Comparison of ENCODE assay signal across 8 cellular contexts in the genomic region with DNA sequence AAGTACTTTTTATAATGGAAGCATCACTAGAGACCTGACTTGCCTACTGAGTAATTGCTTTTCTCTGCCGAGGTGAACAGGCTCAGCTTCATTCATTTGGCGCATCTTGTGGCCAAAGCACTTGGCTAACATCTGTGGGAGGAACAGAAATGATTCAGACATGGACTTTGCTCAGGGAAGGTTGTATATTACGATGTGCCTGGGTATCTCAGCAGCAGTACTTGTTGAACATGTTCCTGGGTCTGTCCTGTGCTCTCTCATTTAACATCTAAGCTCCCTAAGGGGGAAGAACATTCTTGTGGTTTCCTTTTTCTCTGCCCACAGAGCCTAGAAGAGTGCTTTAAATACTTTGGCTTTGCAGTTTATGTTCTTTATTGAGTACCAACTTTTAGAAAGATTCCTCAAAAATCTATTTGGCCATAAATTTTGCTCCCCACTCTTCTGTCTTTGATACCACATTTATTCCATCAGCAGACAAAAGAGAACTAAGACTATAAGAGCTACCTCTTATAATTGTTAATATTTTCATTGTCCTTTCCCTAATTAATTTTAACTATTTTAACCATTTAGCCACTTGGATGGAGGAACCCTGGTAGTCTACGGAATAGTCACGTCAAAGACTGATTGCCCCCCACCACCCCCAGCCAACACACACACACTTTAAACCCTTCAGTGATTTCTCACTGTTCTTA.
DNase-seq lines count a peak whose midpoint lies in the region; ATAC-seq and TF ChIP-seq lines count a peak whose summit lies in the region.

No MANE protein-coding gene starts in this region.

- no peaks in the 10 kb centered on the region for H4K20me1 ChIP-seq in PC-3 (ENCODE audit: low read length)

- intact Hi-C loops in PC-3 (cut with micrococcal nuclease) (no loop called here), left ventricle myocardium superior (cut with micrococcal nuclease) (no loop called here)

- H3K4me2 ChIP-seq in PC-3 (ENCODE audit: low read length): peak overlapping the region; percentile 45

- H3F3A ChIP-seq in PC-3 (ENCODE audit: low read length, unreplicated experiment): no peaks in the 10 kb centered on the region

- peak; percentile 50 for ATAC-seq in HG02571 (IDR thresholded peaks at IDR 0.05; ENCODE audit: unreplicated experiment)
- peak; percentile 87 for ATAC-seq in PC-3
- peak; percentile 50 for ATAC-seq in left ventricle myocardium superior
- no peak for ATAC-seq in GM19328 (IDR thresholded peaks at IDR 0.05; ENCODE audit: unreplicated experiment)

- H3K79me2 ChIP-seq in PC-3 (ENCODE audit: low read length): no peaks in the 10 kb centered on the region

- H3K36me3 ChIP-seq in PC-3 (ENCODE audit: low read depth, low read length): no peaks in the 10 kb centered on the region

- no peak overlapping the region for H3K4me3 ChIP-seq in PC-3 (ENCODE audit: low read length)

- no peak for TF ChIP-seq CTCF in PC-3 (conservative IDR thresholded peaks at IDR 0.05; ENCODE audit: low read depth, low read length)

- no peaks in the 10 kb centered on the region for H3K9me3 ChIP-seq in PC-3 (ENCODE audit: low read length)

- BruUV-seq in PC-3 (replicated peaks; lab: Mats Ljungman, UMichigan): no TSS peak

- CTCF ChIA-PET in PC-3 (lab: Charles Lee): interaction anchor here (0.7 kb wide), 1 partner anchor 8 kb away, joined by 3 read pairs; no protein-coding TSS in a partner anchor

- DNase-seq in EL (peak; percentile 64), PC-3 (peak; percentile 90), left ventricle myocardium superior (no peak), OCI-M2 (lab: John Stamatoyannopoulos, UW; ENCODE audit: unreplicated experiment) (no peak), NCI-H524 (lab: John Stamatoyannopoulos, UW) (no peak)
- no peak for DNase-seq in activated CD4-positive, alpha-beta T cell treated with anti-CD3 and anti-CD28 coated beads, Interleukin-2, amount 50 U/mL, for 48 hours

- peaks cover 20% of the 10 kb centered on the region for H3K4me1 ChIP-seq in PC-3 (ENCODE audit: insufficient read depth, low read length)

- H3K27me3 ChIP-seq in PC-3 (ENCODE audit: low read length): no peaks in the 10 kb centered on the region

- no peak overlapping the region for H2AFZ ChIP-seq in PC-3 (ENCODE audit: low read length)

- POLR2A ChIA-PET in PC-3 (lab: Charles Lee; ENCODE audit: unreplicated experiment): no interaction called here

- H3K27ac ChIP-seq in PC-3 (ENCODE audit: low read length): peak overlapping the region; percentile 43

- H3K9me2 ChIP-seq in PC-3 (replicated peaks; ENCODE audit: low read length): no peaks in the 10 kb centered on the region

- no peak overlapping the region for H3K9ac ChIP-seq in PC-3 (ENCODE audit: low read length)

Comparison
In these comparisons a context has a peak if more than half of its experiments do, and no peak if none do; other contexts are left out.
1. DNase-seq: peak in EL (single experiment) and PC-3 (single experiment); none in left ventricle myocardium superior (single experiment), OCI-M2 (single experiment), NCI-H524 (0 of 2) and activated CD4-positive, alpha-beta T cell treated with anti-CD3 and anti-CD28 coated beads, Interleukin-2, amount 50 U/mL, for 48 hours (0 of 2).